1 cellular context compared by ENCODE assay signal in the genomic region with DNA sequence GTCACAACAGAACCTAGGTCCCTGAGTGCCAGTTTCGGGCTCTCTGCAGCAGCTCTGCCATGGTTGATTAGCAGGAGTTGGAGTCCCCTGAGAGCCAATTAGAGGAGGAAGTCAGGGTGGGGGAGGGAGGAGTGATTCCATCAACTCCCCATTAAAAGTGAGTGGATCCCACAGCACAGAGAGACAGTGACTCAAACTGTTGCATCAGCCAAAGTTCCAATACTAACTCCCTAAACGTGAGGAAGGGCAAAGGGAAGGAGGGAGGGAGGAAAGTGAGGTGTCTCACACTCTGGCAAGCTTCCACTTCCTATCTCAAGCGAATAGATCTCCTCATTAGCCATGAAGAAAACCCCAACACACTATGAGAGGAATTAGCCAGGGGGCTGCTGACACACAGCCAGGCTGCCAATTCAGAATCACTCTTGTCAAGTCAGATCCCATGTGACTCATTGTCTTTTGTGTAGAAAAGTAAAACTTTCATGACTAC.
A peak's percentile ranks its signal among the peaks of the same experiment; 100 is the strongest.
TF ChIP-seq lines count a peak whose summit lies in the region.

No MANE protein-coding gene starts in this region.

TF ChIP-seq in K562, 482 proteins besides CTCF, POLR2A, EP300 and RAD21 (continues in another document):
- TF ChIP-seq ATF7 (IDR thresholded peaks at IDR 0.05), result peak; percentile 65
- peak; percentile 27; the same call in 1 of the 2 replicates for TF ChIP-seq LEF1 (IDR thresholded peaks at IDR 0.05)
- 0 out of 2 replicates have a peak, but pooled peaks have one; percentile 47 for TF ChIP-seq MECOM (CRISPR knock-in tag; IDR thresholded peaks at IDR 0.05)
- TF ChIP-seq MAZ (CRISPR knock-in tag; conservative IDR thresholded peaks at IDR 0.05 in 1 of 2, IDR thresholded peaks at IDR 0.05 in 1 of 2), result peak in 1 of 2 experiments; percentile 57; a peak in 1 of 4 replicates
- peak; percentile 4 for TF ChIP-seq MEIS2 (IDR thresholded peaks at IDR 0.05; ENCODE audit: partially characterized antibody)
- TF ChIP-seq, protein P1, sequence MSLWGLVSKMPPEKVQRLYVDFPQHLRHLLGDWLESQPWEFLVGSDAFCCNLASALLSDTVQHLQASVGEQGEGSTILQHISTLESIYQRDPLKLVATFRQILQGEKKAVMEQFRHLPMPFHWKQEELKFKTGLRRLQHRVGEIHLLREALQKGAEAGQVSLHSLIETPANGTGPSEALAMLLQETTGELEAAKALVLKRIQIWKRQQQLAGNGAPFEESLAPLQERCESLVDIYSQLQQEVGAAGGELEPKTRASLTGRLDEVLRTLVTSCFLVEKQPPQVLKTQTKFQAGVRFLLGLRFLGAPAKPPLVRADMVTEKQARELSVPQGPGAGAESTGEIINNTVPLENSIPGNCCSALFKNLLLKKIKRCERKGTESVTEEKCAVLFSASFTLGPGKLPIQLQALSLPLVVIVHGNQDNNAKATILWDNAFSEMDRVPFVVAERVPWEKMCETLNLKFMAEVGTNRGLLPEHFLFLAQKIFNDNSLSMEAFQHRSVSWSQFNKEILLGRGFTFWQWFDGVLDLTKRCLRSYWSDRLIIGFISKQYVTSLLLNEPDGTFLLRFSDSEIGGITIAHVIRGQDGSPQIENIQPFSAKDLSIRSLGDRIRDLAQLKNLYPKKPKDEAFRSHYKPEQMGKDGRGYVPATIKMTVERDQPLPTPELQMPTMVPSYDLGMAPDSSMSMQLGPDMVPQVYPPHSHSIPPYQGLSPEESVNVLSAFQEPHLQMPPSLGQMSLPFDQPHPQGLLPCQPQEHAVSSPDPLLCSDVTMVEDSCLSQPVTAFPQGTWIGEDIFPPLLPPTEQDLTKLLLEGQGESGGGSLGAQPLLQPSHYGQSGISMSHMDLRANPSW (CRISPR knock-in tag; IDR thresholded peaks at IDR 0.05), result no peak
- TF ChIP-seq BHLHE40 (IDR thresholded peaks at IDR 0.05; ENCODE audit: low read length), result peak; percentile 92
- no peak for TF ChIP-seq SRF (CRISPR knock-in tag; IDR thresholded peaks at IDR 0.05)
- 0 out of 2 replicates have a peak, but pooled peaks have one; percentile 53 for TF ChIP-seq SMARCA4 (IDR thresholded peaks at IDR 0.05)
- TF ChIP-seq SMAD1 (IDR thresholded peaks at IDR 0.05; ENCODE audit: low read depth, low read length, partially characterized antibody), result no peak
- peak; percentile 57; the same call in 1 of the 2 replicates for TF ChIP-seq ARID1B (IDR thresholded peaks at IDR 0.05)
- peak; percentile 27; the same call in 1 of the 2 replicates for TF ChIP-seq MTA1 (IDR thresholded peaks at IDR 0.05; ENCODE audit: borderline replicate concordance)
- TF ChIP-seq, protein P2, sequence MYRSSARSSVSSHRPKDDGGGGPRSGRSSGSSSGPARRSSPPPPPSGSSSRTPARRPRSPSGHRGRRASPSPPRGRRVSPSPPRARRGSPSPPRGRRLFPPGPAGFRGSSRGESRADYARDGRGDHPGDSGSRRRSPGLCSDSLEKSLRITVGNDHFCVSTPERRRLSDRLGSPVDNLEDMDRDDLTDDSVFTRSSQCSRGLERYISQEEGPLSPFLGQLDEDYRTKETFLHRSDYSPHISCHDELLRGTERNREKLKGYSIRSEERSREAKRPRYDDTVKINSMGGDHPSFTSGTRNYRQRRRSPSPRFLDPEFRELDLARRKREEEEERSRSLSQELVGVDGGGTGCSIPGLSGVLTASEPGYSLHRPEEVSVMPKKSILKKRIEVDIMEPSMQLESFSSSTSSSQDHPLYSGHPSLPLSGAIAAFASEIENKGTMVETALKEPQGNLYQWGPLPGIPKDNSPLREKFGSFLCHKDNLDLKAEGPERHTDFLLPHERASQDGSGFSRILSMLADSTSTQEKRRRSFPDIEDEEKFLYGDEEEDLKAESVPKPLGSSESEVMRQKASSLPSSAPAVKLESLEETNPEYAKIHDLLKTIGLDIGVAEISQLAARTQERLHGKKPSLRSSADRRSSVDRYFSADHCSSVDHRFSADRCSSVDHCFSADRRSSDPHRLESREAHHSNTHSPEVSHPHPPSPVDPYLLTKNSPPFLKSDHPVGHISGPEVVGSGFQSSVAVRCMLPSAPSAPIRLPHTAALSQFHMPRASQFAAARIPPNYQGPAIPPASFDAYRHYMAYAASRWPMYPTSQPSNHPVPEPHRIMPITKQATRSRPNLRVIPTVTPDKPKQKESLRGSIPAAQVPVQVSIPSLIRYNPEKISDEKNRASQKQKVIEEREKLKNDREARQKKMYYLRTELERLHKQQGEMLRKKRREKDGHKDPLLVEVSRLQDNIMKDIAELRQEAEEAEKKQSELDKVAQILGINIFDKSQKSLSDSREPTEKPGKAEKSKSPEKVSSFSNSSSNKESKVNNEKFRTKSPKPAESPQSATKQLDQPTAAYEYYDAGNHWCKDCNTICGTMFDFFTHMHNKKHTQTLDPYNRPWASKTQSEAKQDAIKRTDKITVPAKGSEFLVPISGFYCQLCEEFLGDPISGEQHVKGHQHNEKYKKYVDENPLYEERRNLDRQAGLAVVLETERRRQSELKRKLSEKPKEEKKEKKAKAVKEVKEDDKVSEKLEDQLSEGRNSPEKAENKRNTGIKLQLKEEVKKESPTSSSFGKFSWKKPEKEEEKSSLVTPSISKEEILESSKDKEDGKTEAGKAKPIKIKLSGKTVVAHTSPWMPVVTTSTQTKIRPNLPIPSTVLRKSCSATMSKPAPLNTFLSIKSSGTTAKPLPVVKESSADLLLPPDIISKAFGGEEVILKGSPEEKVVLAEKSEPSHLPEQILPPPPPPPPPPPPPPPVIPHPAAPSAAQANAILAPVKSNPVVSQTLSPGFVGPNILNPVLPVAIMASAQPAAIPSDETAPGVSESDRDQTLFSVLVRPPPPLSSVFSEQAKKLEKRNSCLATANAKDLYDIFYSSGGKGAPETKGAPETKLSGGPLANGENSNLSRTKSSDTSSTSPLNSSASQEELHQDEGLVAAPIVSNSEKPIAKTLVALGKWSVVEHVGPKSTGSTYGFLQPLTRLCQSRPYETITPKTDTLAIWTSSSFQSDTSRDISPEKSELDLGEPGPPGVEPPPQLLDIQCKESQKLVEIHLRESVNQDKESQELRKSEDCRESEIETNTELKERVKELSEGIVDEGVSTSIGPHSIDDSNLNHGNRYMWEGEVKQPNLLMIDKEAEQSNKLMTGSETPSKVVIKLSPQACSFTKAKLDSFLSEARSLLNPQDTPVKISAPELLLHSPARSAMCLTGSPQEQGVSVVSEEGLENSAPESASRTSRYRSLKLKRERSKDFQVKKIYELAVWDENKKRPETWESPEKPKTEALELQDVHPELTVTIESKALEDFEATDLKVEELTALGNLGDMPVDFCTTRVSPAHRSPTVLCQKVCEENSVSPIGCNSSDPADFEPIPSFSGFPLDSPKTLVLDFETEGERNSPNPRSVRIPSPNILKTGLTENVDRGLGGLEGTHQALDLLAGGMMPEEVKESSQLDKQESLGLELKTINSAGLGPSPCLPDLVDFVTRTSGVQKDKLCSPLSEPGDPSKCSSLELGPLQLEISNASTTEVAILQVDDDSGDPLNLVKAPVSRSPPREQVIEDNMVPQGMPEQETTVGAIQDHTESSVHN (IDR thresholded peaks at IDR 0.05; ENCODE audit: borderline replicate concordance in 1 of 2, low read depth in 1 of 2), result peak in 1 of 2 experiments; percentile 66; a peak in 1 of 4 replicates
- peak; percentile 44; the same call in 1 of the 2 replicates for TF ChIP-seq NFIC (IDR thresholded peaks at IDR 0.05)
- TF ChIP-seq KDM4B (IDR thresholded peaks at IDR 0.05; ENCODE audit: borderline replicate concordance in 2 of 2, low read depth in 1 of 2), result no peak
- peak; percentile 97 for TF ChIP-seq ZSCAN32 (CRISPR knock-in tag; IDR thresholded peaks at IDR 0.05)
- peak; percentile 48; the same call in 1 of the 2 replicates for TF ChIP-seq SMAD4 (CRISPR knock-in tag; conservative IDR thresholded peaks at IDR 0.05)
- TF ChIP-seq, protein P3, sequence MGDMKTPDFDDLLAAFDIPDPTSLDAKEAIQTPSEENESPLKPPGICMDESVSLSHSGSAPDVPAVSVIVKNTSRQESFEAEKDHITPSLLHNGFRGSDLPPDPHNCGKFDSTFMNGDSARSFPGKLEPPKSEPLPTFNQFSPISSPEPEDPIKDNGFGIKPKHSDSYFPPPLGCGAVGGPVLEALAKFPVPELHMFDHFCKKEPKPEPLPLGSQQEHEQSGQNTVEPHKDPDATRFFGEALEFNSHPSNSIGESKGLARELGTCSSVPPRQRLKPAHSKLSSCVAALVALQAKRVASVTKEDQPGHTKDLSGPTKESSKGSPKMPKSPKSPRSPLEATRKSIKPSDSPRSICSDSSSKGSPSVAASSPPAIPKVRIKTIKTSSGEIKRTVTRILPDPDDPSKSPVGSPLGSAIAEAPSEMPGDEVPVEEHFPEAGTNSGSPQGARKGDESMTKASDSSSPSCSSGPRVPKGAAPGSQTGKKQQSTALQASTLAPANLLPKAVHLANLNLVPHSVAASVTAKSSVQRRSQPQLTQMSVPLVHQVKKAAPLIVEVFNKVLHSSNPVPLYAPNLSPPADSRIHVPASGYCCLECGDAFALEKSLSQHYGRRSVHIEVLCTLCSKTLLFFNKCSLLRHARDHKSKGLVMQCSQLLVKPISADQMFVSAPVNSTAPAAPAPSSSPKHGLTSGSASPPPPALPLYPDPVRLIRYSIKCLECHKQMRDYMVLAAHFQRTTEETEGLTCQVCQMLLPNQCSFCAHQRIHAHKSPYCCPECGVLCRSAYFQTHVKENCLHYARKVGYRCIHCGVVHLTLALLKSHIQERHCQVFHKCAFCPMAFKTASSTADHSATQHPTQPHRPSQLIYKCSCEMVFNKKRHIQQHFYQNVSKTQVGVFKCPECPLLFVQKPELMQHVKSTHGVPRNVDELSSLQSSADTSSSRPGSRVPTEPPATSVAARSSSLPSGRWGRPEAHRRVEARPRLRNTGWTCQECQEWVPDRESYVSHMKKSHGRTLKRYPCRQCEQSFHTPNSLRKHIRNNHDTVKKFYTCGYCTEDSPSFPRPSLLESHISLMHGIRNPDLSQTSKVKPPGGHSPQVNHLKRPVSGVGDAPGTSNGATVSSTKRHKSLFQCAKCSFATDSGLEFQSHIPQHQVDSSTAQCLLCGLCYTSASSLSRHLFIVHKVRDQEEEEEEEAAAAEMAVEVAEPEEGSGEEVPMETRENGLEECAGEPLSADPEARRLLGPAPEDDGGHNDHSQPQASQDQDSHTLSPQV (IDR thresholded peaks at IDR 0.05), result peak; percentile 45; the same call in 1 of the 2 replicates
- TF ChIP-seq, protein P4, sequence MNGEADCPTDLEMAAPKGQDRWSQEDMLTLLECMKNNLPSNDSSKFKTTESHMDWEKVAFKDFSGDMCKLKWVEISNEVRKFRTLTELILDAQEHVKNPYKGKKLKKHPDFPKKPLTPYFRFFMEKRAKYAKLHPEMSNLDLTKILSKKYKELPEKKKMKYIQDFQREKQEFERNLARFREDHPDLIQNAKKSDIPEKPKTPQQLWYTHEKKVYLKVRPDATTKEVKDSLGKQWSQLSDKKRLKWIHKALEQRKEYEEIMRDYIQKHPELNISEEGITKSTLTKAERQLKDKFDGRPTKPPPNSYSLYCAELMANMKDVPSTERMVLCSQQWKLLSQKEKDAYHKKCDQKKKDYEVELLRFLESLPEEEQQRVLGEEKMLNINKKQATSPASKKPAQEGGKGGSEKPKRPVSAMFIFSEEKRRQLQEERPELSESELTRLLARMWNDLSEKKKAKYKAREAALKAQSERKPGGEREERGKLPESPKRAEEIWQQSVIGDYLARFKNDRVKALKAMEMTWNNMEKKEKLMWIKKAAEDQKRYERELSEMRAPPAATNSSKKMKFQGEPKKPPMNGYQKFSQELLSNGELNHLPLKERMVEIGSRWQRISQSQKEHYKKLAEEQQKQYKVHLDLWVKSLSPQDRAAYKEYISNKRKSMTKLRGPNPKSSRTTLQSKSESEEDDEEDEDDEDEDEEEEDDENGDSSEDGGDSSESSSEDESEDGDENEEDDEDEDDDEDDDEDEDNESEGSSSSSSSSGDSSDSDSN (IDR thresholded peaks at IDR 0.05; ENCODE audit: borderline replicate concordance in 1 of 2, low read depth in 2 of 2, low read length in 2 of 2), result no peak
- peak; percentile 90 for TF ChIP-seq FOSL1 (tag; conservative IDR thresholded peaks at IDR 0.05)
- no peak for TF ChIP-seq HDAC2 (IDR thresholded peaks at IDR 0.05)
- peak; percentile 58; the same call in 1 of the 2 replicates for TF ChIP-seq CTBP1 (IDR thresholded peaks at IDR 0.05; ENCODE audit: borderline replicate concordance)
- TF ChIP-seq TCF7 (IDR thresholded peaks at IDR 0.05; ENCODE audit: borderline replicate concordance), result no peak
- TF ChIP-seq, protein P5, sequence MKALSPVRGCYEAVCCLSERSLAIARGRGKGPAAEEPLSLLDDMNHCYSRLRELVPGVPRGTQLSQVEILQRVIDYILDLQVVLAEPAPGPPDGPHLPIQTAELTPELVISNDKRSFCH (CRISPR knock-in tag; IDR thresholded peaks at IDR 0.05), result no peak
- TF ChIP-seq, protein P5 (tag; IDR thresholded peaks at IDR 0.05), result 0 out of 2 replicates have a peak, but pooled peaks have one; percentile 61
- TF ChIP-seq RCOR1 (IDR thresholded peaks at IDR 0.05; ENCODE audit: borderline replicate concordance in 1 of 2, low read depth in 2 of 2, low read length in 2 of 2), result peak in 1 of 2 experiments; percentile 25; a peak in 1 of 4 replicates
- TF ChIP-seq CEBPG (CRISPR knock-in tag; IDR thresholded peaks at IDR 0.05), result peak; percentile 88
- peak; percentile 83 to 98 for TF ChIP-seq CEBPG (tag; conservative IDR thresholded peaks at IDR 0.05 in 1 of 2, IDR thresholded peaks at IDR 0.05 in 1 of 2)
- no peak for TF ChIP-seq ILK (tag; IDR thresholded peaks at IDR 0.05; ENCODE audit: borderline replicate concordance, low read depth)
- peak; percentile 72 for TF ChIP-seq EP400 (IDR thresholded peaks at IDR 0.05)
- TF ChIP-seq, protein P6, sequence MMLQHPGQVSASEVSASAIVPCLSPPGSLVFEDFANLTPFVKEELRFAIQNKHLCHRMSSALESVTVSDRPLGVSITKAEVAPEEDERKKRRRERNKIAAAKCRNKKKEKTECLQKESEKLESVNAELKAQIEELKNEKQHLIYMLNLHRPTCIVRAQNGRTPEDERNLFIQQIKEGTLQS (IDR thresholded peaks at IDR 0.05), result peak; percentile 94
- TF ChIP-seq, protein P6 (CRISPR knock-in tag; conservative IDR thresholded peaks at IDR 0.05), result no peak
- TF ChIP-seq MYC (IDR thresholded peaks at IDR 0.05; ENCODE audit: low read depth, low read length), result 0 out of 2 replicates have a peak, but pooled peaks have one; percentile 25
- no peak for TF ChIP-seq MYC (CRISPR knock-in tag; IDR thresholded peaks at IDR 0.05; ENCODE audit: borderline replicate concordance, low read depth)
- no peak for TF ChIP-seq POLR2H (tag; IDR thresholded peaks at IDR 0.05; ENCODE audit: low read depth)
- TF ChIP-seq CEBPB (tag; IDR thresholded peaks at IDR 0.05), result peak; percentile 44; the same call in 1 of the 2 replicates
- peak; percentile 83 for TF ChIP-seq CC2D1A (IDR thresholded peaks at IDR 0.05)
- TF ChIP-seq TAF7 (tag; IDR thresholded peaks at IDR 0.05), result no peak
- peak; percentile 30 for TF ChIP-seq L3MBTL2 (IDR thresholded peaks at IDR 0.05)
- TF ChIP-seq, protein P7, sequence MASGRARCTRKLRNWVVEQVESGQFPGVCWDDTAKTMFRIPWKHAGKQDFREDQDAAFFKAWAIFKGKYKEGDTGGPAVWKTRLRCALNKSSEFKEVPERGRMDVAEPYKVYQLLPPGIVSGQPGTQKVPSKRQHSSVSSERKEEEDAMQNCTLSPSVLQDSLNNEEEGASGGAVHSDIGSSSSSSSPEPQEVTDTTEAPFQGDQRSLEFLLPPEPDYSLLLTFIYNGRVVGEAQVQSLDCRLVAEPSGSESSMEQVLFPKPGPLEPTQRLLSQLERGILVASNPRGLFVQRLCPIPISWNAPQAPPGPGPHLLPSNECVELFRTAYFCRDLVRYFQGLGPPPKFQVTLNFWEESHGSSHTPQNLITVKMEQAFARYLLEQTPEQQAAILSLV (tag; IDR thresholded peaks at IDR 0.05), result peak; percentile 84
- no peak for TF ChIP-seq NR2C1 (IDR thresholded peaks at IDR 0.05)
- peak; percentile 38; the same call in 1 of the 2 replicates for TF ChIP-seq NR2C1 (tag; IDR thresholded peaks at IDR 0.05)
